Comparison of ENCODE assay signal across 8 cellular contexts in genomic region chr2:206764673-206765241, GRCh38. TPM values are rescaled to one million over a fixed set of nuclear protein-coding genes. Genes with fewer than 3 reads are reported as not detected.
DNase-seq lines count a peak whose midpoint lies in the region; ATAC-seq and TF ChIP-seq lines count a peak whose summit lies in the region.

No MANE protein-coding gene starts in this region.

- POLR2A ChIA-PET in activated naive CD8-positive, alpha-beta T cell treated with anti-CD3 and anti-CD28 coated beads, Interleukin-2, amount 10 ng/mL, durations not matched to agents 7 days and 5 days (lab: Charles Lee): interaction anchor here (1.2 to 1.7 kb wide), 3 partner anchors 605 to 1005 kb away, joined by 3 to 7 read pairs (median 6); partner anchors contain the start of genes CREB1, EEF1B2, FZD5 and NDUFS1

- H3K27me3 ChIP-seq in GM06990 (replicated peaks; ENCODE audit: control insufficient read depth, insufficient read depth, low read length) (no peaks in the 10 kb centered on the region), left lung (no peaks in the 10 kb centered on the region)

- peak overlapping the region; percentile 96 for H3K27ac Mint-ChIP-seq in activated naive CD8-positive, alpha-beta T cell treated with anti-CD3 and anti-CD28 coated beads, Interleukin-2, amount 10 ng/mL, durations not matched to agents 7 days and 5 days
- peak overlapping the region; percentile 98 for H3K27ac Mint-ChIP-seq in type B pancreatic cell

- peak; percentile 10 for ATAC-seq in HG02938 (IDR thresholded peaks at IDR 0.05; ENCODE audit: unreplicated experiment)
- no peak for ATAC-seq in activated naive CD8-positive, alpha-beta T cell treated with anti-CD3 and anti-CD28 coated beads, Interleukin-2, amount 10 ng/mL, durations not matched to agents 7 days and 5 days (ENCODE audit: low read depth)
- no peak for ATAC-seq in left lung

- peak overlapping the region; percentile 94 for H3K4me3 Mint-ChIP-seq in activated naive CD8-positive, alpha-beta T cell treated with anti-CD3 and anti-CD28 coated beads, Interleukin-2, amount 10 ng/mL, durations not matched to agents 7 days and 5 days
- peak overlapping the region; percentile 98 for H3K4me3 Mint-ChIP-seq in type B pancreatic cell

- peaks cover 7% of the 10 kb centered on the region for H3K36me3 Mint-ChIP-seq in activated naive CD8-positive, alpha-beta T cell treated with anti-CD3 and anti-CD28 coated beads, Interleukin-2, amount 10 ng/mL, durations not matched to agents 7 days and 5 days
- peaks cover 19% of the 10 kb centered on the region for H3K36me3 Mint-ChIP-seq in type B pancreatic cell

- H3K4me3 ChIP-seq in GM06990 (replicated peaks; ENCODE audit: low read depth, low read length) (peak overlapping the region; percentile 91), left lung (peak overlapping the region; percentile 70 to 80)

- peaks cover 13 to 30% of the 10 kb centered on the region in 2 donors for H3K4me1 ChIP-seq in left lung

- peak overlapping the region; percentile 84 to 86 for H3K27ac ChIP-seq in left lung

- TF ChIP-seq CTCF in GM06990 (IDR thresholded peaks at IDR 0.05; ENCODE audit: insufficient read depth, low read length, poor library complexity, severe bottlenecking): no peak
- TF ChIP-seq CTCF in left lung (IDR thresholded peaks at IDR 0.05): no peak
- TF ChIP-seq CTCF in type B pancreatic cell (conservative IDR thresholded peaks at IDR 0.05): no peak

- no peaks in the 10 kb centered on the region for H3K27me3 Mint-ChIP-seq in activated naive CD8-positive, alpha-beta T cell treated with anti-CD3 and anti-CD28 coated beads, Interleukin-2, amount 10 ng/mL, durations not matched to agents 7 days and 5 days
- H3K27me3 Mint-ChIP-seq in type B pancreatic cell: peaks cover 3% of the 10 kb centered on the region

- no peaks in the 10 kb centered on the region for H3K9me3 ChIP-seq in left lung

- H3K4me1 Mint-ChIP-seq in activated naive CD8-positive, alpha-beta T cell treated with anti-CD3 and anti-CD28 coated beads, Interleukin-2, amount 10 ng/mL, durations not matched to agents 7 days and 5 days: peaks cover 20% of the 10 kb centered on the region
- peaks cover 22% of the 10 kb centered on the region for H3K4me1 Mint-ChIP-seq in type B pancreatic cell (ENCODE audit: unreplicated experiment)

- no peaks in the 10 kb centered on the region for H3K9me3 Mint-ChIP-seq in activated naive CD8-positive, alpha-beta T cell treated with anti-CD3 and anti-CD28 coated beads, Interleukin-2, amount 10 ng/mL, durations not matched to agents 7 days and 5 days
- H3K9me3 Mint-ChIP-seq in type B pancreatic cell: no peaks in the 10 kb centered on the region

- intact Hi-C loops in left lung (cut with DNase I): no loop called here

- H3K36me3 ChIP-seq in GM06990 (ENCODE audit: control insufficient read depth, insufficient read depth, low read length) (no peaks in the 10 kb centered on the region; the same call in none of the 2 replicates), left lung (peaks cover 0 to 16% of the 10 kb centered on the region in 2 donors)

- DNase-seq in GM06990 (ENCODE audit: extremely low read depth, insufficient read length) (no peak), left lung (no peak), type B pancreatic cell (ENCODE audit: extremely low spot score, unreplicated experiment) (no peak), NOMO-1 treated with dmso at 0.1 percent for 144 hours (lab: John Stamatoyannopoulos, UW; ENCODE audit: unreplicated experiment) (no peak), AG20443 (ENCODE audit: low spot score) (no peak), HK-2 (ENCODE audit: unreplicated experiment) (no peak)
- DNase-seq in activated naive CD8-positive, alpha-beta T cell treated with anti-CD3 and anti-CD28 coated beads, Interleukin-2, amount 10 ng/mL, durations not matched to agents 7 days and 5 days: no peak

RNA-seq across cellular contexts. Expression of gene MDH1B, which starts 0.4 kb away (rescaled TPM):
- under 1 TPM; 0.34 to 0.44 TPM for total RNA-seq in activated naive CD8-positive, alpha-beta T cell treated with anti-CD3 and anti-CD28 coated beads, Interleukin-2, amount 10 ng/mL, durations not matched to agents 7 days and 5 days
- total RNA-seq in left lung: 1 to 10 TPM in 1 of 2 donors, under 1 TPM in 1; 0.52 to 2.5 TPM
- 0.64 and 4.7 TPM in 2 replicates for total RNA-seq in type B pancreatic cell (ENCODE audit: low replicate concordance)

RNA-seq across cellular contexts. Expression of gene FASTKD2, which starts 0.6 kb away (rescaled TPM):
- 10 to 100 TPM; 17.8 to 19.8 TPM for total RNA-seq in activated naive CD8-positive, alpha-beta T cell treated with anti-CD3 and anti-CD28 coated beads, Interleukin-2, amount 10 ng/mL, durations not matched to agents 7 days and 5 days
- 10 to 100 TPM; 21.8 to 26.8 TPM for total RNA-seq in left lung
- total RNA-seq in type B pancreatic cell (ENCODE audit: low replicate concordance): 32.1 and 33.6 TPM in 2 replicates

RNA-seq across cellular contexts. Expression of gene DYTN, which starts 46.6 kb away (rescaled TPM):
- total RNA-seq in activated naive CD8-positive, alpha-beta T cell treated with anti-CD3 and anti-CD28 coated beads, Interleukin-2, amount 10 ng/mL, durations not matched to agents 7 days and 5 days: not detected
- total RNA-seq in left lung: under 1 TPM in 1 of 2 donors, not detected in 1; 0.10 TPM
- total RNA-seq in type B pancreatic cell (ENCODE audit: low replicate concordance): not detected in 2 replicates
